1 cellular context compared by ENCODE assay signal in the genomic region with DNA sequence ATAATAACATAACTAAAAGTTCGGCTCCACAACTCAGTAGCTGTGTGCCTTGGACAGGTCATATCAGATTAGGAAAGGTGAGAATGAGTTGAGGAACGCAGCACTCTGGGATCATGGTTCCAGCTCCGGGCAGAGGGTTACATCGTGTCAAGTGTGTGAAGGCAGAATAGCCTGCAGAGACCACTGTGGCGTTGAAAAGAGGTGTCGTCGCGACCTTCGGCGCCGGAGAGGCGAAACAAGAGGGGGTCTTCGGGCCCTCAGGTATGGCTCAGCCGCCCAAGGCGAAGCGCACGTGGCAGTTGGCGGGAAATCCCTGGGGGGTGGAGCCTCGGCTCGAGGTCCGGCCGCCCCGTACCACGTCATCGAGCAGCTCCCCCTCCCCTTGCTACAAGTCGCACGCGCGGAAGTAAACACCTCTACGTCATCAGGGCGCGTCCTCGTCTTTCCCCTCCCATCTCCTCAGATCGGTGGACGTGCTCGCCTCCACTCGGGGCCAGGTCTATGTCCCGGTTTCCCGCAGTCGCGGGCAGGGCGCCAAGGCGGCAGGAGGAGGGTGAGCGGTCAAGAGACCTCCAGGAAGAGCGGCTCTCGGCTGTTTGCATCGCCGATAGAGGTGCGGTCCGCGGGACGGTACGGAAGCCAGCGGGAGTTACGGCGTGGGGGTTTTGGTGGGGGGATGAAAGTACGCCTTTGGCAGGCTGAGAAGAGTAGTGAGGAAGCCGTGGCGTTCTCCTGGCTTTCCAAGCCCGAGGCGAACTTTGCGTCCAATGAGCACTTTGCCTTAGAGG.
TF ChIP-seq lines count a peak whose summit lies in the region.

DHX40 (plus strand) TSS at position 440 of the 788 bp plus-strand sequence; CDS start at position 502, 62 bp downstream.

TF ChIP-seq in HepG2, 621 proteins besides CTCF, POLR2A, EP300 and RAD21 (continued from another document and continues in another):
- TF ChIP-seq, protein P1, sequence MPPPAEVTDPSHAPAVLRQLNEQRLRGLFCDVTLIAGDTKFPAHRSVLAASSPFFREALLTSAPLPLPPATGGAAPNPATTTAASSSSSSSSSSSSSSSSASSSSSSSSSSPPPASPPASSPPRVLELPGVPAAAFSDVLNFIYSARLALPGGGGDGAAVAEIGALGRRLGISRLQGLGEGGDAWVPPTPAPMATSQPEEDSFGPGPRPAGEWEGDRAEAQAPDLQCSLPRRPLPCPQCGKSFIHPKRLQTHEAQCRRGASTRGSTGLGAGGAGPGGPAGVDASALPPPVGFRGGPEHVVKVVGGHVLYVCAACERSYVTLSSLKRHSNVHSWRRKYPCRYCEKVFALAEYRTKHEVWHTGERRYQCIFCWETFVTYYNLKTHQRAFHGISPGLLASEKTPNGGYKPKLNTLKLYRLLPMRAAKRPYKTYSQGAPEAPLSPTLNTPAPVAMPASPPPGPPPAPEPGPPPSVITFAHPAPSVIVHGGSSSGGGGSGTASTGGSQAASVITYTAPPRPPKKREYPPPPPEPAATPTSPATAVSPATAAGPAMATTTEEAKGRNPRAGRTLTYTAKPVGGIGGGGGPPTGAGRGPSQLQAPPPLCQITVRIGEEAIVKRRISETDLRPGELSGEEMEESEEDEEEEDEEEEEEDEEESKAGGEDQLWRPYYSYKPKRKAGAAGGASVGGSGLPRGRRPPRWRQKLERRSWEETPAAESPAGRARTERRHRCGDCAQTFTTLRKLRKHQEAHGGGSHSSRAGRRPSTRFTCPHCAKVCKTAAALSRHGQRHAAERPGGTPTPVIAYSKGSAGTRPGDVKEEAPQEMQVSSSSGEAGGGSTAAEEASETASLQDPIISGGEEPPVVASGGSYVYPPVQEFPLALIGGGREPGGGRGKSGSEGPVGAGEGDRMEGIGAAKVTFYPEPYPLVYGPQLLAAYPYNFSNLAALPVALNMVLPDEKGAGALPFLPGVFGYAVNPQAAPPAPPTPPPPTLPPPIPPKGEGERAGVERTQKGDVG (CRISPR knock-in tag; IDR thresholded peaks at IDR 0.05; ENCODE audit: borderline replicate concordance): peak; percentile 99
- TF ChIP-seq HMG20A (CRISPR knock-in tag; IDR thresholded peaks at IDR 0.05; ENCODE audit: borderline replicate concordance) (no peak), GABPA (IDR thresholded peaks at IDR 0.05; ENCODE audit: low read depth, low read length) (peak; percentile 37; the same call in 1 of the 2 replicates), GABPA (CRISPR knock-in tag; IDR thresholded peaks at IDR 0.05; ENCODE audit: low read depth) (peak; percentile 83), LCORL (IDR thresholded peaks at IDR 0.05) (no peak), LCORL (CRISPR knock-in tag; IDR thresholded peaks at IDR 0.05) (peak; percentile 79), TMF1 (CRISPR knock-in tag; IDR thresholded peaks at IDR 0.05; ENCODE audit: low read depth) (peak; percentile 95), KLF13 (CRISPR knock-in tag; IDR thresholded peaks at IDR 0.05) (peak; percentile 90), PHF21A (CRISPR knock-in tag; IDR thresholded peaks at IDR 0.05) (no peak; the same call in 1 of the 2 replicates), ZNF432 (CRISPR knock-in tag; IDR thresholded peaks at IDR 0.05; ENCODE audit: borderline replicate concordance) (no peak), MLLT10 (CRISPR knock-in tag; IDR thresholded peaks at IDR 0.05) (no peak), HINFP (CRISPR knock-in tag; IDR thresholded peaks at IDR 0.05; ENCODE audit: low read depth) (peak; percentile 95), GMEB2 (CRISPR knock-in tag; IDR thresholded peaks at IDR 0.05; ENCODE audit: low read depth) (no peak), ZNF34 (CRISPR knock-in tag; IDR thresholded peaks at IDR 0.05; ENCODE audit: borderline replicate concordance) (no peak), PRDM4 (CRISPR knock-in tag; IDR thresholded peaks at IDR 0.05; ENCODE audit: borderline replicate concordance) (no peak), ZNF451 (CRISPR knock-in tag; IDR thresholded peaks at IDR 0.05) (peak; percentile 98), GATAD2A (CRISPR knock-in tag; IDR thresholded peaks at IDR 0.05) (peak; percentile 64; the same call in 1 of the 2 replicates), PLSCR1 (CRISPR knock-in tag; IDR thresholded peaks at IDR 0.05; ENCODE audit: borderline replicate concordance) (0 out of 2 replicates have a peak, but pooled peaks have one; percentile 69), ONECUT2 (CRISPR knock-in tag; IDR thresholded peaks at IDR 0.05) (peak; percentile 9), ISL2 (CRISPR knock-in tag; IDR thresholded peaks at IDR 0.05) (peak; percentile 75), PAWR (CRISPR knock-in tag; IDR thresholded peaks at IDR 0.05; ENCODE audit: borderline replicate concordance) (peak; percentile 85), PLRG1 (conservative IDR thresholded peaks at IDR 0.05) (no peak), ZNF557 (CRISPR knock-in tag; IDR thresholded peaks at IDR 0.05) (0 out of 2 replicates have a peak, but pooled peaks have one; percentile 16)
- TF ChIP-seq, protein P2, sequence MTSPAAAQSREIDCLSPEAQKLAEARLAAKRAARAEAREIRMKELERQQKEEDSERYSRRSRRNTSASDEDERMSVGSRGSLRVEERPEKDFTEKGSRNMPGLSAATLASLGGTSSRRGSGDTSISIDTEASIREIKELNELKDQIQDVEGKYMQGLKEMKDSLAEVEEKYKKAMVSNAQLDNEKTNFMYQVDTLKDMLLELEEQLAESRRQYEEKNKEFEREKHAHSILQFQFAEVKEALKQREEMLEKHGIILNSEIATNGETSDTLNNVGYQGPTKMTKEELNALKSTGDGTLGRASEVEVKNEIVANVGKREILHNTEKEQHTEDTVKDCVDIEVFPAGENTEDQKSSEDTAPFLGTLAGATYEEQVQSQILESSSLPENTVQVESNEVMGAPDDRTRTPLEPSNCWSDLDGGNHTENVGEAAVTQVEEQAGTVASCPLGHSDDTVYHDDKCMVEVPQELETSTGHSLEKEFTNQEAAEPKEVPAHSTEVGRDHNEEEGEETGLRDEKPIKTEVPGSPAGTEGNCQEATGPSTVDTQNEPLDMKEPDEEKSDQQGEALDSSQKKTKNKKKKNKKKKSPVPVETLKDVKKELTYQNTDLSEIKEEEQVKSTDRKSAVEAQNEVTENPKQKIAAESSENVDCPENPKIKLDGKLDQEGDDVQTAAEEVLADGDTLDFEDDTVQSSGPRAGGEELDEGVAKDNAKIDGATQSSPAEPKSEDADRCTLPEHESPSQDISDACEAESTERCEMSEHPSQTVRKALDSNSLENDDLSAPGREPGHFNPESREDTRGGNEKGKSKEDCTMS (CRISPR knock-in tag; conservative IDR thresholded peaks at IDR 0.05): no peak
- TF ChIP-seq, protein P3, sequence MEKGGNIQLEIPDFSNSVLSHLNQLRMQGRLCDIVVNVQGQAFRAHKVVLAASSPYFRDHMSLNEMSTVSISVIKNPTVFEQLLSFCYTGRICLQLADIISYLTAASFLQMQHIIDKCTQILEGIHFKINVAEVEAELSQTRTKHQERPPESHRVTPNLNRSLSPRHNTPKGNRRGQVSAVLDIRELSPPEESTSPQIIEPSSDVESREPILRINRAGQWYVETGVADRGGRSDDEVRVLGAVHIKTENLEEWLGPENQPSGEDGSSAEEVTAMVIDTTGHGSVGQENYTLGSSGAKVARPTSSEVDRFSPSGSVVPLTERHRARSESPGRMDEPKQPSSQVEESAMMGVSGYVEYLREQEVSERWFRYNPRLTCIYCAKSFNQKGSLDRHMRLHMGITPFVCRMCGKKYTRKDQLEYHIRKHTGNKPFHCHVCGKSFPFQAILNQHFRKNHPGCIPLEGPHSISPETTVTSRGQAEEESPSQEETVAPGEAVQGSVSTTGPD (CRISPR knock-in tag; IDR thresholded peaks at IDR 0.05): no peak
- TF ChIP-seq, protein P4, sequence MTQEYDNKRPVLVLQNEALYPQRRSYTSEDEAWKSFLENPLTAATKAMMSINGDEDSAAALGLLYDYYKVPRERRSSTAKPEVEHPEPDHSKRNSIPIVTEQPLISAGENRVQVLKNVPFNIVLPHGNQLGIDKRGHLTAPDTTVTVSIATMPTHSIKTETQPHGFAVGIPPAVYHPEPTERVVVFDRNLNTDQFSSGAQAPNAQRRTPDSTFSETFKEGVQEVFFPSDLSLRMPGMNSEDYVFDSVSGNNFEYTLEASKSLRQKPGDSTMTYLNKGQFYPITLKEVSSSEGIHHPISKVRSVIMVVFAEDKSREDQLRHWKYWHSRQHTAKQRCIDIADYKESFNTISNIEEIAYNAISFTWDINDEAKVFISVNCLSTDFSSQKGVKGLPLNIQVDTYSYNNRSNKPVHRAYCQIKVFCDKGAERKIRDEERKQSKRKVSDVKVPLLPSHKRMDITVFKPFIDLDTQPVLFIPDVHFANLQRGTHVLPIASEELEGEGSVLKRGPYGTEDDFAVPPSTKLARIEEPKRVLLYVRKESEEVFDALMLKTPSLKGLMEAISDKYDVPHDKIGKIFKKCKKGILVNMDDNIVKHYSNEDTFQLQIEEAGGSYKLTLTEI (CRISPR knock-in tag; conservative IDR thresholded peaks at IDR 0.05): no peak
- TF ChIP-seq, protein P5, sequence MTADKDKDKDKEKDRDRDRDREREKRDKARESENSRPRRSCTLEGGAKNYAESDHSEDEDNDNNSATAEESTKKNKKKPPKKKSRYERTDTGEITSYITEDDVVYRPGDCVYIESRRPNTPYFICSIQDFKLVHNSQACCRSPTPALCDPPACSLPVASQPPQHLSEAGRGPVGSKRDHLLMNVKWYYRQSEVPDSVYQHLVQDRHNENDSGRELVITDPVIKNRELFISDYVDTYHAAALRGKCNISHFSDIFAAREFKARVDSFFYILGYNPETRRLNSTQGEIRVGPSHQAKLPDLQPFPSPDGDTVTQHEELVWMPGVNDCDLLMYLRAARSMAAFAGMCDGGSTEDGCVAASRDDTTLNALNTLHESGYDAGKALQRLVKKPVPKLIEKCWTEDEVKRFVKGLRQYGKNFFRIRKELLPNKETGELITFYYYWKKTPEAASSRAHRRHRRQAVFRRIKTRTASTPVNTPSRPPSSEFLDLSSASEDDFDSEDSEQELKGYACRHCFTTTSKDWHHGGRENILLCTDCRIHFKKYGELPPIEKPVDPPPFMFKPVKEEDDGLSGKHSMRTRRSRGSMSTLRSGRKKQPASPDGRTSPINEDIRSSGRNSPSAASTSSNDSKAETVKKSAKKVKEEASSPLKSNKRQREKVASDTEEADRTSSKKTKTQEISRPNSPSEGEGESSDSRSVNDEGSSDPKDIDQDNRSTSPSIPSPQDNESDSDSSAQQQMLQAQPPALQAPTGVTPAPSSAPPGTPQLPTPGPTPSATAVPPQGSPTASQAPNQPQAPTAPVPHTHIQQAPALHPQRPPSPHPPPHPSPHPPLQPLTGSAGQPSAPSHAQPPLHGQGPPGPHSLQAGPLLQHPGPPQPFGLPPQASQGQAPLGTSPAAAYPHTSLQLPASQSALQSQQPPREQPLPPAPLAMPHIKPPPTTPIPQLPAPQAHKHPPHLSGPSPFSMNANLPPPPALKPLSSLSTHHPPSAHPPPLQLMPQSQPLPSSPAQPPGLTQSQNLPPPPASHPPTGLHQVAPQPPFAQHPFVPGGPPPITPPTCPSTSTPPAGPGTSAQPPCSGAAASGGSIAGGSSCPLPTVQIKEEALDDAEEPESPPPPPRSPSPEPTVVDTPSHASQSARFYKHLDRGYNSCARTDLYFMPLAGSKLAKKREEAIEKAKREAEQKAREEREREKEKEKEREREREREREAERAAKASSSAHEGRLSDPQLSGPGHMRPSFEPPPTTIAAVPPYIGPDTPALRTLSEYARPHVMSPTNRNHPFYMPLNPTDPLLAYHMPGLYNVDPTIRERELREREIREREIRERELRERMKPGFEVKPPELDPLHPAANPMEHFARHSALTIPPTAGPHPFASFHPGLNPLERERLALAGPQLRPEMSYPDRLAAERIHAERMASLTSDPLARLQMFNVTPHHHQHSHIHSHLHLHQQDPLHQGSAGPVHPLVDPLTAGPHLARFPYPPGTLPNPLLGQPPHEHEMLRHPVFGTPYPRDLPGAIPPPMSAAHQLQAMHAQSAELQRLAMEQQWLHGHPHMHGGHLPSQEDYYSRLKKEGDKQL (CRISPR knock-in tag; IDR thresholded peaks at IDR 0.05; ENCODE audit: low read depth): no peak
